Comparison of ENCODE assay signal across 1 cellular context in the genomic region with DNA sequence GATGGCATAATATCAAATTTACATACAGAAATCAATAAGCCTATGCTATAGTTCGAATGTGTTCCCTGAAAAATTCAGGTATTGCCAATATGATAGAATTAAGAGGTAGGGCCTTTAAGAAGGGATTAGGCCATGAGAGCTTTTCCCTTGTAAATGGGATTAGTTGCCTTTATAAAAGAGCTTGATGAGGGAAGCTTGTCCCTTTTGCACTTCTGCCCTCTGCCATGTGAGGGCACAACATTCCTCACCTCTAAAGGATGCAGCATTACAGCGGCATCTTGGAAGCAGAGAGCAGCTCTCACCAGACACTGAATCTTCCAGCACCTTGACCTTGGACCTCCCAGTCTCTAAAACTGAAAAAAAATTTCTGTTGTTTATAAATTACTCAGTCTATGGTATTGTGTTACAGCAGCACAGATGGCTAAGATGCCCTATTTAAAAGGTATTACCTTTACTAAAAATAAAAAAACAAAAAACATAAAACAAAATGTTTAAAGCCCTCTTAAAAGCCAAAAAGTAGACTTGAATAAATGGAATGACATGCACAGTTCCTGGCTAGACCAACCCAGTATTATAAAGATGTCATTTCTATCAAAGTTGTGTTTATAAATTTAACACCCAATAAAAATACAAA.
A peak's percentile ranks its signal among the peaks of the same experiment; 100 is the strongest.
TF ChIP-seq lines count a peak whose summit lies in the region.

No MANE protein-coding gene starts in this region.

TF ChIP-seq in H1, 55 proteins besides CTCF, POLR2A, EP300 and RAD21:
- peak; percentile 85 for TF ChIP-seq TEAD4 (IDR thresholded peaks at IDR 0.05; ENCODE audit: low read depth, low read length)
- TF ChIP-seq SUZ12 (IDR thresholded peaks at IDR 0.05; ENCODE audit: low read length) = no peak
